ENCODE assay signal across 18 cellular contexts in the genomic region with DNA sequence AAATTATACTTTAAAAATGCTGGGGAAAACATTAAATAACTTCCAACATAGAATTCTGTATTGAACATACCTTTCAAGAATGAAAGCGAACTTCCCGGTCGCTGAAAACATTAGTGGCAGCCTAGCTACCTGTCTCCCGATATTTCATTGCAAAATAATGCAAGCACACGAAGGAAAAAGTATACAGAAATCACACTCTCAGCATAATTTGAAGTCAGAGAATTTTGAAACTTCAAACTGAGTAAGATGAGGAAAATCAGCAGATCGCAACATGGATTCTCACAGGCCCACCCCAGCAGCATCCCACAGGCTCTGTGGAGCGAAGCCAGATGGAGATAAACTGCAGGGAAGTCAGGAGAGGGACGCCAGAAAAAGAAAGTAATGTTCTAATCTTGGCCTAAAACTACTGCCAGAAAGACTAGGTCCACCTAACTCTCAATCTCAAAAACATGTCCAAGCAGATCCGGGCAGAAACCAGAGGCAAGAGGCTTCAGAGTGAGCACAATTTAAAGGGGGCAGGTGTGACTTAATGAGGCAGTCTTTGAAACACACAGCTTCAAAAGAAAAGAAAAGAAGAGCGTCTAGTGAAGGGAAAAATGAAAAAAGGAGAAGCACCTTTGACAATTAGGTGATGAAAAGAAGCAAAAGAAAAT. TPM values are rescaled to one million over a fixed set of nuclear protein-coding genes. Genes with fewer than 3 reads are reported as not detected.
A peak's percentile ranks its signal among the peaks of the same experiment; 100 is the strongest.
DNase-seq lines count a peak whose midpoint lies in the region; ATAC-seq, FAIRE-seq and TF ChIP-seq lines count a peak whose summit lies in the region.
"Had no signal": no experiment of that assay in that cellular context is flagged by ENCODE, and none has a peak within 500 bp of the region (broad histone marks: within the 10 kb centered on the region; RNA-seq: fewer than 3 reads in every experiment).

No MANE protein-coding gene starts in this region.

- H3K27ac Mint-ChIP-seq in activated naive CD4-positive, alpha-beta T cell treated with anti-CD3 and anti-CD28 coated beads, Interleukin-2, amount 50 U/mL, for 72 hours, result no peak overlapping the region
- H3K27ac Mint-ChIP-seq: brain; dendritic cell treated with granulocyte-macrophage colony-stimulating factor and Interleukin-4, amounts not matched to agents 40 ng/mL and 50 ng/mL, for 4 days had no signal

- H3K9me3 Mint-ChIP-seq in activated naive CD4-positive, alpha-beta T cell treated with anti-CD3 and anti-CD28 coated beads, Interleukin-2, amount 50 U/mL, for 72 hours, result no peaks in the 10 kb centered on the region
- H3K9me3 Mint-ChIP-seq: brain; dendritic cell treated with granulocyte-macrophage colony-stimulating factor and Interleukin-4, amounts not matched to agents 40 ng/mL and 50 ng/mL, for 4 days had no signal

- H3K36me3 ChIP-seq in keratinocyte (ENCODE audit: control insufficient read depth in 2 of 2, extremely low read depth in 1 of 2, insufficient read depth in 2 of 2, low read length in 2 of 2), result peaks cover 0 to 2% of the 10 kb centered on the region in 2 experiments
- H3K36me3 ChIP-seq: esophagus muscularis mucosa had no signal

- no peak for TF ChIP-seq CTCF in AG10803 (conservative IDR thresholded peaks at IDR 0.05; ENCODE audit: low read length)
- no peak for TF ChIP-seq CTCF in choroid plexus epithelial cell (conservative IDR thresholded peaks at IDR 0.05; ENCODE audit: low read depth, low read length)
- TF ChIP-seq CTCF in keratinocyte (optimal IDR thresholded peaks at IDR 0.05 in 1 of 3, IDR thresholded peaks at IDR 0.05 in 1 of 3, conservative IDR thresholded peaks at IDR 0.05 in 1 of 3; ENCODE audit: extremely low read depth in 1 of 3, insufficient read depth in 2 of 3, low read length in 3 of 3), result no peak

- no peak overlapping the region for H3K4me3 ChIP-seq in AG10803 (ENCODE audit: low read length)
- H3K4me3 ChIP-seq in choroid plexus epithelial cell (ENCODE audit: low read depth, low read length), result no peak overlapping the region
- peak overlapping the region; percentile 42 to 90 (median 88) for H3K4me3 ChIP-seq in keratinocyte (ENCODE audit: control insufficient read depth in 2 of 3, extremely low read depth in 1 of 3, insufficient read depth in 2 of 3, low read depth in 1 of 3, low read length in 3 of 3)

- peak overlapping the region; percentile 79 for H3K9ac ChIP-seq in keratinocyte (ENCODE audit: control insufficient read depth, extremely low read depth, insufficient read depth, low read length)

- peak overlapping the region; percentile 99 for H3K4me2 ChIP-seq in keratinocyte (ENCODE audit: control insufficient read depth, extremely low read depth, insufficient read depth, low read depth, low read length)

- peak overlapping the region; percentile 95 for H2AFZ ChIP-seq in keratinocyte (ENCODE audit: control insufficient read depth, low read length)

- ATAC-seq in activated naive CD4-positive, alpha-beta T cell treated with anti-CD3 and anti-CD28 coated beads, Interleukin-2, amount 50 U/mL, for 72 hours, result no peak
- ATAC-seq in left lobe of liver (no peak), GM19035 (IDR thresholded peaks at IDR 0.05; ENCODE audit: unreplicated experiment) (no peak)

- H3K27ac ChIP-seq in keratinocyte (ENCODE audit: control insufficient read depth, insufficient read depth, low read length), result peak overlapping the region; percentile 72

- H3K79me2 ChIP-seq in keratinocyte (ENCODE audit: control insufficient read depth, insufficient read depth, low read length), result peaks cover 6% of the 10 kb centered on the region

- peak; percentile 9 for DNase-seq in AG10803 (ENCODE audit: low read depth)
- peak; percentile 47 for DNase-seq in NCI-H1105 (lab: John Stamatoyannopoulos, UW)
- DNase-seq in choroid plexus epithelial cell (ENCODE audit: low read depth), result peak; percentile 35
- no peak for DNase-seq in keratinocyte (ENCODE audit: low read depth, low spot score)
- DNase-seq in activated naive CD4-positive, alpha-beta T cell treated with anti-CD3 and anti-CD28 coated beads, Interleukin-2, amount 50 U/mL, for 72 hours (ENCODE audit: low spot score in 2 of 2), result no peak
- DNase-seq in left lobe of liver (ENCODE audit: low spot score), result no peak
- no peak for DNase-seq in germinal center (ENCODE audit: low spot score)
- DNase-seq: activated CD4-positive, alpha-beta T cell treated with anti-CD3 and anti-CD28 coated beads for 48 hours; activated naive CD4-positive, alpha-beta T cell treated with Interleukin-2 at 50 U/mL for 16 hours; hypothalamus; kidney glomerular epithelial cell; NCI-H2081 treated with DMSO at 0.1 percent for 48 hours; nucleus accumbens; stimulated activated CD4-positive, alpha-beta T cell treated with anti-CD3 and anti-CD28 coated beads, Interleukin-2, amount 100 ng/mL, for 24 hours had no signal

- peak; percentile 84 for FAIRE-seq in keratinocyte (lab: Jason Lieb, UNC)

- H3K9me3 ChIP-seq in keratinocyte (ENCODE audit: control insufficient read depth, low read depth, low read length), result no peaks in the 10 kb centered on the region
- H3K9me3 ChIP-seq: esophagus muscularis mucosa had no signal

- peaks cover 3 to 4% of the 10 kb centered on the region in 2 donors for H3K36me3 Mint-ChIP-seq in activated naive CD4-positive, alpha-beta T cell treated with anti-CD3 and anti-CD28 coated beads, Interleukin-2, amount 50 U/mL, for 72 hours

- H4K20me1 ChIP-seq in keratinocyte (ENCODE audit: control insufficient read depth, extremely low read depth, insufficient read depth, low read length), result no peaks in the 10 kb centered on the region

- dilution Hi-C loops in keratinocyte (cut with MboI; ENCODE audit: extremely low pct_ligation_motif_present, low sequenced_read_pairs), result no loop called here

- no peaks in the 10 kb centered on the region for H3K27me3 ChIP-seq in keratinocyte (ENCODE audit: control insufficient read depth, extremely low read depth, insufficient read depth, low read length)
- H3K27me3 ChIP-seq: esophagus muscularis mucosa had no signal

- H3K9me1 ChIP-seq in keratinocyte (ENCODE audit: control insufficient read depth, extremely low read depth, insufficient read depth, low read length), result no peaks in the 10 kb centered on the region

- peaks cover 13% of the 10 kb centered on the region for H3K4me1 ChIP-seq in keratinocyte (ENCODE audit: control insufficient read depth, extremely low read depth, insufficient read depth, low read length)

RNA-seq across cellular contexts. Expression of a gene that starts 4.8 kb away (rescaled TPM):
- polyA plus RNA-seq in keratinocyte, result 17.3 to 32.6 TPM (median 24.5 TPM) in 3 replicates
- polyA plus RNA-seq in keratinocyte (2011; ENCODE audit: low read depth), result 47.2 TPM
- 16.2 and 26.6 TPM in 2 replicates for polyA plus RNA-seq in keratinocyte (2011; cell fraction: cytosol; rRNA removed)
- polyA plus RNA-seq in keratinocyte (2011; cell fraction: nucleus; rRNA removed), result 21.7 and 31.3 TPM in 2 replicates
- 25.4 and 32.3 TPM in 2 replicates for polyA plus RNA-seq in keratinocyte (2012; ENCODE audit: low replicate concordance)
- polyA minus RNA-seq in keratinocyte, result 10.5 to 52.7 TPM (median 16.9 TPM) in 3 replicates
- 10.9 TPM for polyA minus RNA-seq in keratinocyte (2011; cell fraction: cytosol; rRNA and poly(A)+ RNA removed)
- 10.7 and 27.8 TPM in 2 replicates for polyA minus RNA-seq in keratinocyte (2011; cell fraction: nucleus; rRNA and poly(A)+ RNA removed)
- total RNA-seq in activated naive CD4-positive, alpha-beta T cell treated with anti-CD3 and anti-CD28 coated beads, Interleukin-2, amount 50 U/mL, for 72 hours, result 10 to 100 TPM; 31.5 to 43.1 TPM
- 23.2 TPM for total RNA-seq in left lobe of liver

Comparison
In these comparisons a context has a peak if more than half of its experiments do, and no peak if none do; other contexts are left out.
1. DNase-seq: peak in AG10803 (single experiment), NCI-H1105 (single experiment) and choroid plexus epithelial cell (single experiment); none in keratinocyte (single experiment), activated naive CD4-positive, alpha-beta T cell treated with anti-CD3 and anti-CD28 coated beads, Interleukin-2, amount 50 U/mL, for 72 hours (0 of 2), left lobe of liver (single experiment) and germinal center (single experiment).
2. H3K4me3 ChIP-seq: peak in keratinocyte (3 of 3); none in AG10803 (single experiment) and choroid plexus epithelial cell (single experiment).